ENCODE assay signal across 8 cellular contexts in the genomic region with DNA sequence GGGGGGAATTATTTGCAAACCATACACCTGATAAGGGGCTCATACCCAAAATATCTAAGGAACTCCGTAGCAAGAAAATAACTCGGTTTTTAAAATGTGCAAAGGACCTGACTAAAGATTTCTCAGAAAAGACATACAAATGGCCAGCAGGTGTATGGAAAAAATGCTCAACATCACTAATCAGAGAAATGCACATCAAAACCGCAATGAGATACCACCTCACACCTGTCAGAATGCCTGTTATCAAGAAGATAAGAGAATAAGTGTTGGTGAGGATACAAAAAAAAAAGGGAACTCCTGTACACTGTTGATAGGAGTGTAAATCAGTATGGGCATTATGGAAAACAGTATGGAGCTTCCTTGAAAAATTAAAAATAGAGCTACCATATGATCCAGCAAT.
"Had no signal": no experiment of that assay in that cellular context is flagged by ENCODE, and none has a peak within 500 bp of the region (broad histone marks: within the 10 kb centered on the region; RNA-seq: fewer than 3 reads in every experiment).

No MANE protein-coding gene starts in this region.

- DNase-seq: GM23248, GOT3, H7, HCEC 1CT, IMR-90, Kasumi-1, KG1 had no signal

- FAIRE-seq: HTR-8/SVneo had no signal

- H3K9ac ChIP-seq: GM23248 had no signal

- H3K27ac ChIP-seq: GM23248 had no signal

- H3K4me3 ChIP-seq: GM23248 had no signal

- H2AFZ ChIP-seq: GM23248 had no signal
